Comparison of ENCODE assay signal across 9 cellular contexts in the genomic region with DNA sequence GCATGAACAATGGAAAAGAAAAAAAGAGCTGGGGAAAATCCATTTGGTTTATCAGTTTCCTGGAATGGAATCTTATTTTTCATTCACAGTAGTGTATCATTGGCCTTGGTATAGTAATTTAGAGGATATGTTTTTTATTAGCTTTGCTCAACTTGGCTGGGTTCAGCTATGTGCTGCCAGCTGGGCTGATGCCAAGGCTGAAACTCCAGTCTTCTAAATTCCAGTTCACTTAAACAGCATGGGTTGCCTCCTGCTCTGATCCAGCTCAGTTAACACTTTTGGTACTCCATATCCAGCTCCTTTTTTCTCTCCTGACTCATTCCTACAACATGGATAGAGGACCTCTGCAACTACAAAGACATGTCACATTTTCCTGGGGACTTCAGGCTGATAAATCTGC.
DNase-seq lines count a peak whose midpoint lies in the region; ATAC-seq and TF ChIP-seq lines count a peak whose summit lies in the region.
"Had no signal": no experiment of that assay in that cellular context is flagged by ENCODE, and none has a peak within 500 bp of the region (broad histone marks: within the 10 kb centered on the region; RNA-seq: fewer than 3 reads in every experiment).

No MANE protein-coding gene starts in this region.

- TF ChIP-seq CTCF in BJ (IDR thresholded peaks at IDR 0.05; ENCODE audit: insufficient read depth, low read depth, low read length) (no peak), Peyer's patch (IDR thresholded peaks at IDR 0.05) (no peak), fibroblast of the aortic adventitia (IDR thresholded peaks at IDR 0.05; ENCODE audit: insufficient read depth, low read length) (no peak)

- H3K27me3 ChIP-seq in BJ (ENCODE audit: control insufficient read depth, insufficient read depth, low read length) (no peaks in the 10 kb centered on the region), Peyer's patch (no peaks in the 10 kb centered on the region)

- no peak for ATAC-seq in GM21723 (IDR thresholded peaks at IDR 0.05; ENCODE audit: unreplicated experiment)

- DNase-seq in BJ (ENCODE audit: low read depth) (peak; percentile 95), Peyer's patch (peak; percentile 17 to 85 (median 81)), fibroblast of the aortic adventitia (ENCODE audit: low read depth) (peak; percentile 100), pons (ENCODE audit: low spot score) (peak; percentile 38), 8988T (no peak), UCSD-AML1 (lab: John Stamatoyannopoulos, UW; ENCODE audit: unreplicated experiment) (no peak), SW480 (ENCODE audit: low spot score) (no peak)
- DNase-seq: mesendoderm had no signal

- H3K4me3 ChIP-seq in BJ (ENCODE audit: low read depth, low read length) (no peak overlapping the region), Peyer's patch (no peak overlapping the region), fibroblast of the aortic adventitia (ENCODE audit: low read depth, low read length) (no peak overlapping the region)

- CTCF ChIA-PET in BJ (lab: Yijun Ruan, JAX) = interaction anchor here (0.7 to 1.2 kb wide), 3 partner anchors 14 to 634 kb away, joined by 3 read pairs; no protein-coding TSS in a partner anchor

- H3K27ac ChIP-seq in Peyer's patch = peak overlapping the region in 1 of 4 donors; percentile 17

- peaks cover 0 to 13% (median 2%) of the 10 kb centered on the region in 4 donors for H3K4me1 ChIP-seq in Peyer's patch

- H3K9me3 ChIP-seq in Peyer's patch = no peaks in the 10 kb centered on the region

- H3K36me3 ChIP-seq in BJ (ENCODE audit: control insufficient read depth, insufficient read depth, low read length) (no peaks in the 10 kb centered on the region), Peyer's patch (no peaks in the 10 kb centered on the region)

- POLR2A ChIA-PET in BJ (lab: Charles Lee) = interaction anchor here (0.5 to 0.6 kb wide), 2 partner anchors 112 to 138 kb away, joined by 3 to 7 read pairs; no protein-coding TSS in a partner anchor

- TF ChIP-seq POLR2A in Peyer's patch (IDR thresholded peaks at IDR 0.05) = no peak

Comparison
In these comparisons a context has a peak if more than half of its experiments do, and no peak if none do; other contexts are left out.
1. DNase-seq: peak in BJ (single experiment), Peyer's patch (3 of 3), fibroblast of the aortic adventitia (single experiment) and pons (single experiment); none in 8988T (single experiment), UCSD-AML1 (single experiment) and SW480 (single experiment).